Comparison of ENCODE assay signal across 8 cellular contexts in genomic region chr3:64489361-64490044, GRCh38.
DNase-seq lines count a peak whose midpoint lies in the region; ATAC-seq, FAIRE-seq and TF ChIP-seq lines count a peak whose summit lies in the region.

No MANE protein-coding gene starts in this region.

- FAIRE-seq in A549 (lab: Jason Lieb, UNC), result no peak

- TF ChIP-seq CTCF in A549 (IDR thresholded peaks at IDR 0.05) (no peak), body of pancreas (IDR thresholded peaks at IDR 0.05) (no peak), left lung (IDR thresholded peaks at IDR 0.05) (no peak), SK-N-SH (IDR thresholded peaks at IDR 0.05) (no peak)

- H3K4me2 ChIP-seq in A549 (no peak overlapping the region), SK-N-SH (no peak overlapping the region)

- H3K27me3 Mint-ChIP-seq in naive thymus-derived CD4-positive, alpha-beta T cell, result peaks cover 49 to 67% (median 63%) of the 10 kb centered on the region in 5 donors

- H3K9me3 Mint-ChIP-seq in naive thymus-derived CD4-positive, alpha-beta T cell, result no peaks in the 10 kb centered on the region

- H2AFZ ChIP-seq in SK-N-SH (ENCODE audit: low read depth), result no peak overlapping the region

- H3K4me3 ChIP-seq in A549 (no peak overlapping the region), body of pancreas (no peak overlapping the region), left lung (no peak overlapping the region), SK-N-SH (ENCODE audit: low read depth in 2 of 2, low read length in 1 of 2) (no peak overlapping the region)
- H3K4me3 ChIP-seq in naive thymus-derived CD4-positive, alpha-beta T cell (ENCODE audit: low read length), result no peak overlapping the region

- H3K27ac ChIP-seq in A549 (no peak overlapping the region), body of pancreas (no peak overlapping the region), left lung (no peak overlapping the region), SK-N-SH (ENCODE audit: low read depth in 2 of 2, low read length in 1 of 2) (no peak overlapping the region)
- no peak overlapping the region for H3K27ac ChIP-seq in naive thymus-derived CD4-positive, alpha-beta T cell (ENCODE audit: low read depth, low read length)

- no peaks in the 10 kb centered on the region for H3K36me3 Mint-ChIP-seq in naive thymus-derived CD4-positive, alpha-beta T cell

- H3K79me2 ChIP-seq in SK-N-SH (ENCODE audit: insufficient read depth), result no peaks in the 10 kb centered on the region

- CTCF ChIA-PET in A549 (lab: Yijun Ruan, JAX), result no interaction called here
- CTCF ChIA-PET in naive thymus-derived CD4-positive, alpha-beta T cell (lab: Charles Lee), result interaction anchor here (1.1 kb wide), 1 partner anchor 459 kb away, joined by 3 read pairs; no protein-coding TSS in a partner anchor
- CTCF ChIA-PET in SK-N-SH (lab: Yijun Ruan, JAX), result interaction anchor here (0.6 to 1.5 kb wide), 7 partner anchors 40 to 950 kb away, joined by 3 to 6 read pairs (median 3); no protein-coding TSS in a partner anchor

- H4K20me1 ChIP-seq in SK-N-SH (ENCODE audit: insufficient read depth), result no peaks in the 10 kb centered on the region

- H3K4me1 ChIP-seq in A549 (no peaks in the 10 kb centered on the region), body of pancreas (peaks cover 28% of the 10 kb centered on the region), left lung (peaks cover 0 to 2% of the 10 kb centered on the region in 2 donors), SK-N-SH (ENCODE audit: control insufficient read depth in 1 of 2, insufficient read depth in 2 of 2, low read depth in 1 of 2, low read length in 1 of 2) (peaks cover 0 to 36% of the 10 kb centered on the region in 2 experiments; a peak in 2 of 4 replicates)
- H3K4me1 ChIP-seq in naive thymus-derived CD4-positive, alpha-beta T cell (ENCODE audit: control insufficient read depth in 2 of 2, insufficient read depth in 2 of 2, low read length in 2 of 2), result no peaks in the 10 kb centered on the region

- 77% methylated on average over 15 of the region's 23 CpGs for WGBS in A549 (ENCODE audit: missing lambda C conversion rate)
- WGBS in body of pancreas, 2 donors, result 18 to 30% methylated on average over 18 to 23 of the region's 23 CpGs
- WGBS in SK-N-SH (ENCODE audit: low lambda C conversion rate), result 84% methylated on average over 23 of the region's 23 CpGs

- POLR2A ChIA-PET in A549 (lab: Yijun Ruan, JAX) (no interaction called here), SK-N-SH (lab: Yijun Ruan, JAX) (no interaction called here)
- POLR2A ChIA-PET in naive thymus-derived CD4-positive, alpha-beta T cell (lab: Charles Lee), result no interaction called here

- H3F3A ChIP-seq in SK-N-SH (replicated peaks; ENCODE audit: insufficient read depth), result no peaks in the 10 kb centered on the region

- no peak overlapping the region for H3K9ac ChIP-seq in SK-N-SH

- no peak overlapping the region for H3K4me3 Mint-ChIP-seq in naive thymus-derived CD4-positive, alpha-beta T cell

- TF ChIP-seq POLR2A in A549 (IDR thresholded peaks at IDR 0.05; ENCODE audit: low read length) (no peak), body of pancreas (IDR thresholded peaks at IDR 0.05) (no peak)

- ATAC-seq in A549, result no peak
- peak; percentile 64 for ATAC-seq in body of pancreas
- peak; percentile 94 for ATAC-seq in left lung
- no peak for ATAC-seq in naive thymus-derived CD4-positive, alpha-beta T cell
- ATAC-seq in GM19035 (IDR thresholded peaks at IDR 0.05; ENCODE audit: unreplicated experiment), result no peak

- intact Hi-C loops in body of pancreas (cut with DNase I) (loop anchor here (5.0 kb wide), 1 partner anchor 457 kb away; no protein-coding TSS in a partner anchor), left lung (cut with DNase I) (no loop called here)
- intact Hi-C loops in naive thymus-derived CD4-positive, alpha-beta T cell (cut with micrococcal nuclease), result loop anchor here in 1 of 2 donors (10.0 kb wide), 1 partner anchor 525 kb away; no protein-coding TSS in a partner anchor

- H3K27ac Mint-ChIP-seq in naive thymus-derived CD4-positive, alpha-beta T cell, result no peak overlapping the region

- TF ChIP-seq EP300 in A549 (IDR thresholded peaks at IDR 0.05), result no peak
- TF ChIP-seq EP300 in SK-N-SH (IDR thresholded peaks at IDR 0.05; ENCODE audit: borderline replicate concordance in 1 of 2, low read depth in 1 of 2, low read length in 1 of 2), result no peak

- peaks cover 0 to 2% (median 0%) of the 10 kb centered on the region in 7 donors for H3K4me1 Mint-ChIP-seq in naive thymus-derived CD4-positive, alpha-beta T cell

- DNase-seq in A549 (ENCODE audit: low read depth in 1 of 2, low spot score in 1 of 2), result no peak
- peak; percentile 74 for DNase-seq in NCI-H1092 treated with DMSO at 0.1 percent for 48 hours (lab: John Stamatoyannopoulos, UW)
- peak; percentile 43 to 72 (median 70) for DNase-seq in body of pancreas
- peak; percentile 74 to 87 for DNase-seq in left lung
- DNase-seq in naive thymus-derived CD4-positive, alpha-beta T cell, result no peak
- no peak for DNase-seq in SK-N-SH
- no peak for DNase-seq in UCSD-AML1 (lab: John Stamatoyannopoulos, UW; ENCODE audit: unreplicated experiment)

- no peaks in the 10 kb centered on the region for H3K27me3 ChIP-seq in body of pancreas
- H3K27me3 ChIP-seq in left lung, result peaks cover 0 to 46% of the 10 kb centered on the region in 2 donors
- H3K27me3 ChIP-seq in naive thymus-derived CD4-positive, alpha-beta T cell (ENCODE audit: control insufficient read depth in 2 of 2, insufficient read depth in 2 of 2, low read length in 2 of 2), result no peaks in the 10 kb centered on the region
- H3K27me3 ChIP-seq in SK-N-SH (ENCODE audit: insufficient read depth), result peaks cover 8% of the 10 kb centered on the region; the same call in 1 of the 2 replicates

- no peaks in the 10 kb centered on the region for H3K9me2 ChIP-seq in SK-N-SH

- no peaks in the 10 kb centered on the region for H3K36me3 ChIP-seq in body of pancreas (replicated peaks in 1 of 2; ENCODE audit: insufficient read depth in 1 of 2, low read depth in 2 of 2)
- no peaks in the 10 kb centered on the region for H3K36me3 ChIP-seq in left lung
- H3K36me3 ChIP-seq in naive thymus-derived CD4-positive, alpha-beta T cell (ENCODE audit: control insufficient read depth in 2 of 3, insufficient read depth in 3 of 3, low read length in 3 of 3), result no peaks in the 10 kb centered on the region
- no peaks in the 10 kb centered on the region for H3K36me3 ChIP-seq in SK-N-SH (replicated peaks in 1 of 2; ENCODE audit: control insufficient read depth in 1 of 2, insufficient read depth in 2 of 2, low read length in 1 of 2)

- no peak for TF ChIP-seq RAD21 in A549 (conservative IDR thresholded peaks at IDR 0.05 in 1 of 2, IDR thresholded peaks at IDR 0.05 in 1 of 2)
- TF ChIP-seq RAD21 in SK-N-SH (IDR thresholded peaks at IDR 0.05; ENCODE audit: low read length), result no peak

- H3K9me3 ChIP-seq in A549, result no peaks in the 10 kb centered on the region
- H3K9me3 ChIP-seq in body of pancreas, result no peaks in the 10 kb centered on the region
- no peaks in the 10 kb centered on the region for H3K9me3 ChIP-seq in left lung
- no peaks in the 10 kb centered on the region for H3K9me3 ChIP-seq in naive thymus-derived CD4-positive, alpha-beta T cell (ENCODE audit: control insufficient read depth in 2 of 3, low read length in 3 of 3)
- no peaks in the 10 kb centered on the region for H3K9me3 ChIP-seq in SK-N-SH

TF ChIP-seq in A549, 52 proteins besides CTCF, POLR2A, EP300 and RAD21:
- TF ChIP-seq, protein P1, sequence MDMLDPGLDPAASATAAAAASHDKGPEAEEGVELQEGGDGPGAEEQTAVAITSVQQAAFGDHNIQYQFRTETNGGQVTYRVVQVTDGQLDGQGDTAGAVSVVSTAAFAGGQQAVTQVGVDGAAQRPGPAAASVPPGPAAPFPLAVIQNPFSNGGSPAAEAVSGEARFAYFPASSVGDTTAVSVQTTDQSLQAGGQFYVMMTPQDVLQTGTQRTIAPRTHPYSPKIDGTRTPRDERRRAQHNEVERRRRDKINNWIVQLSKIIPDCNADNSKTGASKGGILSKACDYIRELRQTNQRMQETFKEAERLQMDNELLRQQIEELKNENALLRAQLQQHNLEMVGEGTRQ (IDR thresholded peaks at IDR 0.05), result peak; percentile 44
- no peak for TF ChIP-seq NFE2L2 (conservative IDR thresholded peaks at IDR 0.05; ENCODE audit: low read length)
- TF ChIP-seq FOSB (CRISPR knock-in tag; IDR thresholded peaks at IDR 0.05), result no peak
- TF ChIP-seq HOXB5 (CRISPR knock-in tag; IDR thresholded peaks at IDR 0.05), result no peak
TF ChIP-seq in A549: peak in this region for 1.

TF ChIP-seq in SK-N-SH, 30 proteins besides CTCF, POLR2A, EP300 and RAD21 (continues in another document):
- no peak for TF ChIP-seq RXRA (IDR thresholded peaks at IDR 0.05; ENCODE audit: borderline replicate concordance, low read depth)
- no peak for TF ChIP-seq RFX5 (IDR thresholded peaks at IDR 0.05; ENCODE audit: low read length)
- no peak for TF ChIP-seq SIN3A (IDR thresholded peaks at IDR 0.05; ENCODE audit: borderline replicate concordance, low read depth, low read length)
- no peak for TF ChIP-seq MAX (IDR thresholded peaks at IDR 0.05; ENCODE audit: low read depth)
- TF ChIP-seq EZH2phosphoT487 (IDR thresholded peaks at IDR 0.05; ENCODE audit: borderline replicate concordance, low read depth), result no peak
- no peak for TF ChIP-seq NFIC (IDR thresholded peaks at IDR 0.05; ENCODE audit: borderline replicate concordance)
- no peak for TF ChIP-seq GATA2 (CRISPR knock-in tag; IDR thresholded peaks at IDR 0.05)
- TF ChIP-seq GABPA (IDR thresholded peaks at IDR 0.05; ENCODE audit: low read depth), result no peak
- TF ChIP-seq MXI1 (IDR thresholded peaks at IDR 0.05; ENCODE audit: low read depth, low read length), result no peak
- no peak for TF ChIP-seq ELF1 (IDR thresholded peaks at IDR 0.05)
- TF ChIP-seq CHD2 (IDR thresholded peaks at IDR 0.05; ENCODE audit: low read length, partially characterized antibody), result no peak
- no peak for TF ChIP-seq JUND (IDR thresholded peaks at IDR 0.05)
- TF ChIP-seq FOXM1 (IDR thresholded peaks at IDR 0.05; ENCODE audit: low read depth), result no peak
- no peak for TF ChIP-seq MEF2A (IDR thresholded peaks at IDR 0.05; ENCODE audit: borderline replicate concordance, low read depth)
- TF ChIP-seq RCOR1 (IDR thresholded peaks at IDR 0.05; ENCODE audit: low read length), result no peak
- TF ChIP-seq, protein P1 (IDR thresholded peaks at IDR 0.05; ENCODE audit: borderline replicate concordance, low read depth, low read length), result no peak

Comparison
In these comparisons a context has a peak if more than half of its experiments do, and no peak if none do; other contexts are left out.
1. ATAC-seq: peak in body of pancreas (single experiment) and left lung (single experiment); none in A549 (0 of 2), naive thymus-derived CD4-positive, alpha-beta T cell (single experiment) and GM19035 (single experiment).
2. DNase-seq: peak in NCI-H1092 treated with DMSO at 0.1 percent for 48 hours (single experiment), body of pancreas (4 of 4) and left lung (2 of 2); none in A549 (0 of 2), naive thymus-derived CD4-positive, alpha-beta T cell (0 of 9), SK-N-SH (single experiment) and UCSD-AML1 (single experiment).